17 cellular contexts compared by ENCODE assay signal in genomic region chr11:61495801-61496601, GRCh38. TPM values are rescaled to one million over a fixed set of nuclear protein-coding genes. Genes with fewer than 3 reads are reported as not detected.
DNase-seq lines count a peak whose midpoint lies in the region; ATAC-seq and TF ChIP-seq lines count a peak whose summit lies in the region.
"Had no signal": no experiment of that assay in that cellular context is flagged by ENCODE, and none has a peak within 500 bp of the region (broad histone marks: within the 10 kb centered on the region; RNA-seq: fewer than 3 reads in every experiment).

No MANE protein-coding gene starts in this region.

- H3K4me1 ChIP-seq in body of pancreas = no peaks in the 10 kb centered on the region
- peaks cover 3 to 5% of the 10 kb centered on the region in 2 experiments for H3K4me1 ChIP-seq in trophoblast cell (ENCODE audit: control insufficient read depth in 1 of 2, insufficient read depth in 2 of 2, low read length in 2 of 2)
- H3K4me1 ChIP-seq: SJSA1 had no signal

- H3K4me2 ChIP-seq in trophoblast cell (ENCODE audit: low read length) = no peak overlapping the region

- H3K18ac ChIP-seq in trophoblast cell (ENCODE audit: low read length) = no peak overlapping the region

- H4K12ac ChIP-seq in trophoblast cell (ENCODE audit: low read depth, low read length) = no peak overlapping the region

- no peaks in the 10 kb centered on the region for H3K79me2 ChIP-seq in trophoblast cell (ENCODE audit: control insufficient read depth, insufficient read depth, low read length, poor library complexity)

- TF ChIP-seq POLR2A in body of pancreas (IDR thresholded peaks at IDR 0.05) = no peak

- H3K9me3 ChIP-seq in body of pancreas = no peaks in the 10 kb centered on the region
- no peaks in the 10 kb centered on the region for H3K9me3 ChIP-seq in trophoblast cell (ENCODE audit: insufficient read depth, low read depth, low read length)
- H3K9me3 ChIP-seq: neutrophil, tibial nerve had no signal

- peak; percentile 72 for DNase-seq in DMS153 (lab: John Stamatoyannopoulos, UW)
- DNase-seq in DMS153 treated with DMSO at 0.1 percent for 48 hours (lab: John Stamatoyannopoulos, UW; ENCODE audit: unreplicated experiment) = no peak
- DNase-seq in NCI-H187 (lab: John Stamatoyannopoulos, UW) = peak; percentile 10 to 53
- peak in 3 of 4 donors; percentile 38 to 54 (median 52) for DNase-seq in body of pancreas
- DNase-seq in trophoblast cell = no peak
- DNase-seq in medulla oblongata (ENCODE audit: extremely low spot score) = no peak
- DNase-seq in DMS79 treated with DMSO at 0.1 percent for 48 hours (lab: John Stamatoyannopoulos, UW) = no peak
- no peak for DNase-seq in activated CD4-positive, alpha-beta T cell treated with anti-CD3 and anti-CD28 coated beads, Interleukin-2, amount 50 U/mL, for 48 hours
- DNase-seq: activated CD8-positive, alpha-beta memory T cell treated with anti-CD3 and anti-CD28 coated beads for 24 hours; erythroblast; KG1; NCI-H526 treated with DMSO at 0.1 percent for 48 hours had no signal

- 51 to 66% methylated on average over 17 to 25 of the region's 26 CpGs for WGBS in body of pancreas, 2 donors
- no CpG with 5 or more reads among the region's 26 CpGs for WGBS in trophoblast cell (ENCODE audit: extremely low coverage, insufficient coverage, insufficient read length)

- no peak overlapping the region for H3K14ac ChIP-seq in trophoblast cell (ENCODE audit: low read length)

- peak overlapping the region; percentile 24 for H3K9ac ChIP-seq in trophoblast cell (ENCODE audit: low read length)

- no peak overlapping the region for H4K8ac ChIP-seq in trophoblast cell (ENCODE audit: low read depth, low read length)

- H2AK5ac ChIP-seq in trophoblast cell (ENCODE audit: low read length) = no peak overlapping the region

- H2AFZ ChIP-seq in trophoblast cell (ENCODE audit: insufficient read depth, low read length, poor library complexity) = no peak overlapping the region

- H4K91ac ChIP-seq in trophoblast cell (ENCODE audit: low read depth, low read length) = no peak overlapping the region

- no peak overlapping the region for H2BK5ac ChIP-seq in trophoblast cell (ENCODE audit: low read depth, low read length, poor library complexity)

- H3K27me3 ChIP-seq in body of pancreas (no peaks in the 10 kb centered on the region), trophoblast cell (ENCODE audit: insufficient read depth, low read length) (no peaks in the 10 kb centered on the region)
- H3K27me3 ChIP-seq: neutrophil, tibial nerve had no signal

- no peak overlapping the region for H2BK120ac ChIP-seq in trophoblast cell (ENCODE audit: insufficient read depth, low read length, poor library complexity)

- intact Hi-C loops in body of pancreas (cut with DNase I) = no loop called here

- H2BK12ac ChIP-seq in trophoblast cell (ENCODE audit: low read length) = no peak overlapping the region

- no peaks in the 10 kb centered on the region for H3K79me1 ChIP-seq in trophoblast cell (ENCODE audit: low read length)

- no peak overlapping the region for H3K23ac ChIP-seq in trophoblast cell (ENCODE audit: low read length)

- H3K4me3 ChIP-seq in body of pancreas (no peak overlapping the region), trophoblast cell (ENCODE audit: low read depth, low read length) (no peak overlapping the region)
- H3K4me3 ChIP-seq: lung, SJSA1, tibial nerve had no signal

- peak; percentile 33 for ATAC-seq in body of pancreas

- H3K4ac ChIP-seq in trophoblast cell (ENCODE audit: low read depth, low read length) = no peak overlapping the region

- TF ChIP-seq CTCF in body of pancreas (IDR thresholded peaks at IDR 0.05) = no peak

- H3K27ac ChIP-seq in body of pancreas (no peak overlapping the region), trophoblast cell (ENCODE audit: low read depth, low read length) (no peak overlapping the region)
- H3K27ac ChIP-seq: 22Rv1, neutrophil, SJSA1, tibial nerve had no signal

- no peaks in the 10 kb centered on the region for H3K36me3 ChIP-seq in body of pancreas (replicated peaks in 1 of 2; ENCODE audit: insufficient read depth in 1 of 2, low read depth in 2 of 2)
- H3K36me3 ChIP-seq in trophoblast cell (ENCODE audit: control insufficient read depth in 1 of 2, insufficient read depth in 2 of 2, low read length in 2 of 2) = no peaks in the 10 kb centered on the region
- H3K36me3 ChIP-seq: neutrophil, SJSA1, tibial nerve had no signal

RNA-seq across cellular contexts. Expression of gene LRRC10B, which starts 12.5 kb away (rescaled TPM):
- 1 to 10 TPM; 1.6 to 2.9 TPM for total RNA-seq in body of pancreas
- 0.46 and 0.48 TPM in 2 replicates for polyA plus RNA-seq in trophoblast cell (2013)
- total RNA-seq: SJSA1 had no signal

Comparison
In these comparisons a context has a peak if more than half of its experiments do, and no peak if none do; other contexts are left out.
1. DNase-seq: peak in DMS153 (single experiment), NCI-H187 (2 of 2) and body of pancreas (3 of 4); none in DMS153 treated with DMSO at 0.1 percent for 48 hours (single experiment), trophoblast cell (0 of 2), medulla oblongata (single experiment), DMS79 treated with DMSO at 0.1 percent for 48 hours (single experiment) and activated CD4-positive, alpha-beta T cell treated with anti-CD3 and anti-CD28 coated beads, Interleukin-2, amount 50 U/mL, for 48 hours (0 of 2).